14 cellular contexts compared by ENCODE assay signal in genomic region chr5:151024440-151024839, GRCh38. TPM values are rescaled to one million over a fixed set of nuclear protein-coding genes. Genes with fewer than 3 reads are reported as not detected.
DNase-seq lines count a peak whose midpoint lies in the region; ATAC-seq and TF ChIP-seq lines count a peak whose summit lies in the region.
"Had no signal": no experiment of that assay in that cellular context is flagged by ENCODE, and none has a peak within 500 bp of the region (broad histone marks: within the 10 kb centered on the region; RNA-seq: fewer than 3 reads in every experiment).

No MANE protein-coding gene starts in this region.

- H3K27me3 ChIP-seq in mammary epithelial cell (ENCODE audit: insufficient read depth, low read length) (no peaks in the 10 kb centered on the region), osteoblast (ENCODE audit: insufficient read depth, low read length) (no peaks in the 10 kb centered on the region), upper lobe of right lung (no peaks in the 10 kb centered on the region), BE2C (no peaks in the 10 kb centered on the region)

- H3K36me3 ChIP-seq in mammary epithelial cell (ENCODE audit: insufficient read depth, low read length), result peaks cover 1% of the 10 kb centered on the region
- H3K36me3 ChIP-seq in osteoblast (ENCODE audit: insufficient read depth, low read length), result peaks cover 6% of the 10 kb centered on the region
- H3K36me3 ChIP-seq in upper lobe of right lung, result peaks cover 62% of the 10 kb centered on the region
- peaks cover 5% of the 10 kb centered on the region; the same call in 1 of the 2 replicates for H3K36me3 ChIP-seq in BE2C

- H3K4me1 Mint-ChIP-seq in MCF 10A (ENCODE audit: insufficient read depth, unreplicated experiment), result peaks cover 44% of the 10 kb centered on the region
- H3K4me1 Mint-ChIP-seq: GM23338 had no signal

- peak; percentile 41 for DNase-seq in MCF 10A (ENCODE audit: unreplicated experiment)
- no peak for DNase-seq in mammary epithelial cell
- peak; percentile 45 for DNase-seq in epithelial cell of esophagus (ENCODE audit: low read depth)
- no peak for DNase-seq in osteoblast (ENCODE audit: insufficient read length, low spot score, missing footprints)
- DNase-seq in upper lobe of right lung, result no peak
- DNase-seq in BE2C, result no peak
- DNase-seq in cerebellar nuclear complex (lab: John Stamatoyannopoulos, UW), result no peak
- DNase-seq in caudate nucleus (lab: John Stamatoyannopoulos, UW), result no peak
- DNase-seq: activated naive CD8-positive, alpha-beta T cell treated with anti-CD3 and anti-CD28 coated beads, Interleukin-2, amount 10 ng/mL, durations not matched to agents 7 days and 5 days; NCI-H1092 treated with DMSO at 0.1 percent for 48 hours; NCI-H345 had no signal

- dilution Hi-C loops in mammary epithelial cell (cut with HindIII; ENCODE audit: low sequenced_read_pairs), result no loop called here

- H3K9me3 Mint-ChIP-seq in MCF 10A (ENCODE audit: unreplicated experiment), result no peaks in the 10 kb centered on the region
- H3K9me3 Mint-ChIP-seq: activated naive CD8-positive, alpha-beta T cell treated with anti-CD3 and anti-CD28 coated beads, Interleukin-2, amount 10 ng/mL, durations not matched to agents 7 days and 5 days; GM23338; IgD-negative memory B cell had no signal

- in situ Hi-C loops in mammary epithelial cell (cut with MboI; ENCODE audit: low sequenced_read_pairs in 2 of 2), result no loop called here

- no peak overlapping the region for H3K27ac ChIP-seq in mammary epithelial cell (ENCODE audit: insufficient read depth, low read depth, low read length)
- peak overlapping the region; percentile 94 for H3K27ac ChIP-seq in osteoblast (ENCODE audit: low read depth, low read length)
- H3K27ac ChIP-seq in upper lobe of right lung, result peak overlapping the region; percentile 97
- no peak overlapping the region for H3K27ac ChIP-seq in caudate nucleus (ENCODE audit: low read depth, low read length)

- H3K4me1 ChIP-seq in mammary epithelial cell (ENCODE audit: insufficient read depth, low read length) (peaks cover 25% of the 10 kb centered on the region), osteoblast (ENCODE audit: insufficient read depth, low read length) (peaks cover 37% of the 10 kb centered on the region), upper lobe of right lung (peaks cover 49% of the 10 kb centered on the region), BE2C (no peaks in the 10 kb centered on the region)

- 85% methylated on average over 3 of the region's 3 CpGs for WGBS in mammary epithelial cell (ENCODE audit: low coverage, missing lambda C conversion rate)

- peaks cover 57% of the 10 kb centered on the region for H3K36me3 Mint-ChIP-seq in MCF 10A (ENCODE audit: insufficient read depth, unreplicated experiment)

- H3K9me3 ChIP-seq in mammary epithelial cell (replicated peaks; ENCODE audit: insufficient read depth, low read length) (no peaks in the 10 kb centered on the region), osteoblast (ENCODE audit: low read depth, low read length) (no peaks in the 10 kb centered on the region), upper lobe of right lung (no peaks in the 10 kb centered on the region), BE2C (no peaks in the 10 kb centered on the region)

- POLR2A ChIA-PET in MCF 10A (lab: Yijun Ruan, JAX), result interaction anchor here (0.6 to 2.2 kb wide), 3 partner anchors 18 to 120 kb away, joined by 3 to 9 read pairs (median 6); partner anchors contain the start of gene ZNF300

- H4K20me1 ChIP-seq in mammary epithelial cell (ENCODE audit: insufficient read depth, low read length) (no peaks in the 10 kb centered on the region), osteoblast (ENCODE audit: insufficient read depth, low read length) (no peaks in the 10 kb centered on the region)

- no peak overlapping the region for H3K9ac ChIP-seq in mammary epithelial cell (ENCODE audit: insufficient read depth, low read length)

- no peaks in the 10 kb centered on the region for H3K27me3 Mint-ChIP-seq in MCF 10A (ENCODE audit: insufficient read depth, unreplicated experiment)
- H3K27me3 Mint-ChIP-seq: IgD-negative memory B cell, progenitor cell of endocrine pancreas had no signal

- CTCF ChIA-PET in MCF 10A (lab: Yijun Ruan, JAX) (interaction anchor here (0.6 to 19.3 kb wide), 8 partner anchors 19 to 260 kb away, joined by 3 to 230 read pairs (median 6); no protein-coding TSS in a partner anchor), mammary epithelial cell (lab: Charles Lee; ENCODE audit: low non-redundant PET) (no interaction called here)

- H3K4me2 ChIP-seq in mammary epithelial cell (ENCODE audit: insufficient read depth, low read depth, low read length) (no peak overlapping the region), osteoblast (ENCODE audit: insufficient read depth, low read length) (no peak overlapping the region)
- H3K4me2 ChIP-seq: GM23338 had no signal

- H3K79me2 ChIP-seq in mammary epithelial cell (ENCODE audit: insufficient read depth, low read length) (no peaks in the 10 kb centered on the region), osteoblast (ENCODE audit: insufficient read depth, low read length) (no peaks in the 10 kb centered on the region)

- TF ChIP-seq CTCF in MCF 10A (IDR thresholded peaks at IDR 0.05; ENCODE audit: unreplicated experiment) (no peak), mammary epithelial cell (conservative IDR thresholded peaks at IDR 0.05 in 1 of 2, IDR thresholded peaks at IDR 0.05 in 1 of 2; ENCODE audit: extremely low read depth in 1 of 2, insufficient read depth in 1 of 2, low read depth in 1 of 2, low read length in 2 of 2) (no peak), epithelial cell of esophagus (IDR thresholded peaks at IDR 0.05; ENCODE audit: insufficient read depth, low read depth, low read length, missing control alignments) (no peak), osteoblast (IDR thresholded peaks at IDR 0.05; ENCODE audit: extremely low read depth, low read depth, low read length) (no peak), upper lobe of right lung (IDR thresholded peaks at IDR 0.05) (no peak), BE2C (IDR thresholded peaks at IDR 0.05; ENCODE audit: low read depth, low read length) (no peak)

- BruUV-seq in MCF 10A (replicated peaks; lab: Mats Ljungman, UMichigan), result no TSS peak
- BruUV-seq in mammary epithelial cell (replicated peaks; lab: Mats Ljungman, UMichigan), result no TSS peak

- peak overlapping the region; percentile 43 for H3K27ac Mint-ChIP-seq in MCF 10A (ENCODE audit: low read depth, unreplicated experiment)
- H3K27ac Mint-ChIP-seq: activated naive CD8-positive, alpha-beta T cell treated with anti-CD3 and anti-CD28 coated beads, Interleukin-2, amount 10 ng/mL, durations not matched to agents 7 days and 5 days; GM23338; IgD-negative memory B cell; progenitor cell of endocrine pancreas had no signal

- intact Hi-C loops in MCF 10A (cut with micrococcal nuclease) (no loop called here), mammary epithelial cell (cut with micrococcal nuclease) (no loop called here), upper lobe of right lung (cut with DNase I) (no loop called here)

- H2AFZ ChIP-seq in mammary epithelial cell (ENCODE audit: low read depth, low read length) (no peak overlapping the region), osteoblast (ENCODE audit: low read length) (no peak overlapping the region)
- H2AFZ ChIP-seq: GM23338 had no signal

- peak overlapping the region; percentile 1 for H3K4me3 Mint-ChIP-seq in MCF 10A (ENCODE audit: unreplicated experiment)
- H3K4me3 Mint-ChIP-seq: activated naive CD8-positive, alpha-beta T cell treated with anti-CD3 and anti-CD28 coated beads, Interleukin-2, amount 10 ng/mL, durations not matched to agents 7 days and 5 days; GM23338; IgD-negative memory B cell had no signal

- H3K4me3 ChIP-seq in mammary epithelial cell (replicated peaks in 1 of 3; ENCODE audit: insufficient read depth in 1 of 3, low read depth in 2 of 3, low read length in 3 of 3) (no peak overlapping the region), epithelial cell of esophagus (ENCODE audit: low read length) (no peak overlapping the region), osteoblast (ENCODE audit: insufficient read depth, low read length) (no peak overlapping the region), upper lobe of right lung (peak overlapping the region; percentile 82), BE2C (ENCODE audit: low read depth, low read length) (no peak overlapping the region)
- H3K4me3 ChIP-seq: GM23338 had no signal

- ATAC-seq in upper lobe of right lung, result no peak
- ATAC-seq: GM23338 had no signal

RNA-seq across cellular contexts. Expression of gene GPX3, which starts 4.0 kb away (rescaled TPM):
- total RNA-seq in MCF 10A (2022) (not detected in 2 replicates), mammary epithelial cell (1 to 10 TPM in 1 of 2 donors, not detected in 1; 2.7 TPM), osteoblast (8.8 and 9.8 TPM in 2 replicates), upper lobe of right lung (1,259 TPM)
- 2.5 TPM for polyA plus RNA-seq in mammary epithelial cell
- polyA minus RNA-seq in mammary epithelial cell, result not detected
- 4.4 TPM for polyA plus RNA-seq in BE2C (2012; ENCODE audit: insufficient read depth, insufficient read length, low read depth)
- total RNA-seq: activated naive CD8-positive, alpha-beta T cell treated with anti-CD3 and anti-CD28 coated beads, Interleukin-2, amount 10 ng/mL, durations not matched to agents 7 days and 5 days had no signal

RNA-seq across cellular contexts. Expression of gene TNIP1, which starts 56.4 kb away (rescaled TPM):
- total RNA-seq in MCF 10A (2022) (246 and 342 TPM in 2 replicates), mammary epithelial cell (100 to 1,000 TPM in 1 of 2 donors, 10 to 100 TPM in 1; 74.3 to 247 TPM), osteoblast (66.3 and 85.8 TPM in 2 replicates), upper lobe of right lung (120 TPM)
- 118 TPM for polyA plus RNA-seq in mammary epithelial cell
- 137 TPM for polyA minus RNA-seq in mammary epithelial cell
- 47.8 TPM for polyA plus RNA-seq in BE2C (2012; ENCODE audit: insufficient read depth, insufficient read length, low read depth)

Comparison
In these comparisons a context has a peak if more than half of its experiments do, and no peak if none do; other contexts are left out.
1. DNase-seq: peak in MCF 10A (single experiment) and epithelial cell of esophagus (single experiment); none in mammary epithelial cell (single experiment), osteoblast (single experiment), upper lobe of right lung (single experiment), BE2C (single experiment), cerebellar nuclear complex (0 of 2) and caudate nucleus (0 of 61).
2. H3K27ac ChIP-seq: peak in osteoblast (single experiment) and upper lobe of right lung (single experiment); none in mammary epithelial cell (single experiment) and caudate nucleus (single experiment).
3. RNA of gene GPX3, which starts 4.0 kb away (total RNA-seq): 1,259 TPM in upper lobe of right lung (single experiment); 8.8 to 9.8 TPM in osteoblast, 2.7 TPM in mammary epithelial cell and not detected in MCF 10A; every median in the first group is over 100 times any median in the second.